ENCODE assay signal across 13 cellular contexts in the genomic region with DNA sequence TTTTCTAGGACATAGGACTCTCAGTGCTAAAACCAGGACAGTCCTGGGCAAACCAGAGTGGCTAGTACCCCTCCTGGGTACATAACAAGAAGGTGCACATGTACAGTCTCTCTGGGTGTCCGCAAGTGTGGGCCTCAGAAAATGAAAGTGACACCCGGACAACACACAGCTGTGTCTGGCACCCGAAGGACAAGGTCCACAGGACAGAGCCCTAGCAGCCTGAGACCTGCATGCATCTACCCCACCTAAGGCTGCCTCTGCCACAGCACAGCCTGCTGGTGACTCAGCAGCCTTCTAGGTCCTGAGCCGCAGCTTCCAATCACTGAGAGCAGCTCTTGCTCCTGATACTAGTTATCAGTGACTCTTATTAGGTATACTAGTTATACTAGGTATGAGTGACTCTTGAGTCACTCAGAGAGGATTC.
DNase-seq lines count a peak whose midpoint lies in the region; ATAC-seq and TF ChIP-seq lines count a peak whose summit lies in the region.
"Had no signal": no experiment of that assay in that cellular context is flagged by ENCODE, and none has a peak within 500 bp of the region (broad histone marks: within the 10 kb centered on the region; RNA-seq: fewer than 3 reads in every experiment).

No MANE protein-coding gene starts in this region.

- H3K27me3 ChIP-seq in HCT116 (ENCODE audit: insufficient read depth, low read length) = no peaks in the 10 kb centered on the region; the same call in 1 of the 2 replicates
- no peaks in the 10 kb centered on the region for H3K27me3 ChIP-seq in SK-N-SH (ENCODE audit: insufficient read depth)
- peaks cover 27% of the 10 kb centered on the region for H3K27me3 ChIP-seq in gastroesophageal sphincter

- TF ChIP-seq RAD21 in HCT116 (IDR thresholded peaks at IDR 0.05; ENCODE audit: low read depth) (peak; percentile 39), SK-N-SH (IDR thresholded peaks at IDR 0.05; ENCODE audit: low read length) (no peak)

- H3K4me3 ChIP-seq in HCT116 (replicated peaks in 1 of 2; ENCODE audit: low read depth in 1 of 2, low read length in 2 of 2) = no peak overlapping the region
- no peak overlapping the region for H3K4me3 ChIP-seq in SK-N-SH (ENCODE audit: low read depth in 2 of 2, low read length in 1 of 2)
- no peak overlapping the region for H3K4me3 ChIP-seq in gastroesophageal sphincter
- H3K4me3 ChIP-seq: HAP-1, spleen had no signal

- no TSS peak for BruUV-seq in HCT116 (replicated peaks; lab: Mats Ljungman, UMichigan)

- intact Hi-C loops in HCT116 (cut with micrococcal nuclease) = no loop called here
- intact Hi-C loops in sciatic nerve (cut with DNase I) = no loop called here

- POLR2A ChIA-PET in HCT116 (lab: Charles Lee) = no interaction called here
- POLR2A ChIA-PET in SK-N-SH (lab: Yijun Ruan, JAX) = no interaction called here

- RAD21 ChIA-PET in HCT116 (lab: Charles Lee; ENCODE audit: low non-redundant PET in 1 of 2, low total read pairs in 2 of 2, uncharacterized antibody in 2 of 2, unreplicated experiment in 2 of 2) = no interaction called here

- H3K4me2 ChIP-seq in HCT116 (ENCODE audit: low read length) = no peak overlapping the region
- no peak overlapping the region for H3K4me2 ChIP-seq in SK-N-SH

- TF ChIP-seq EP300 in SK-N-SH (IDR thresholded peaks at IDR 0.05; ENCODE audit: borderline replicate concordance in 1 of 2, low read depth in 1 of 2, low read length in 1 of 2) = no peak
- TF ChIP-seq EP300 in gastroesophageal sphincter (IDR thresholded peaks at IDR 0.05) = no peak

- WGBS in SK-N-SH (ENCODE audit: low lambda C conversion rate) = 62% methylated on average over 4 of the region's 4 CpGs
- WGBS in gastroesophageal sphincter (ENCODE audit: low coverage in 1 of 2), 2 donors = 69% methylated on average over 3 of the region's 4 CpGs; no CpG with 5 or more reads in 1 of the 2 donors

- no peaks in the 10 kb centered on the region for H3K36me3 ChIP-seq in HCT116 (ENCODE audit: control insufficient read depth in 1 of 2, insufficient read depth in 2 of 2, low read length in 2 of 2)
- no peaks in the 10 kb centered on the region for H3K36me3 ChIP-seq in SK-N-SH (replicated peaks in 1 of 2; ENCODE audit: control insufficient read depth in 1 of 2, insufficient read depth in 2 of 2, low read length in 1 of 2)
- H3K36me3 ChIP-seq in gastroesophageal sphincter = no peaks in the 10 kb centered on the region
- H3K36me3 ChIP-seq: HAP-1, spleen had no signal

- H3K9ac ChIP-seq in HCT116 (ENCODE audit: low read length) (no peak overlapping the region), SK-N-SH (no peak overlapping the region)

- peak; percentile 75 for ATAC-seq in HCT116
- peak; percentile 39 for ATAC-seq in sciatic nerve
- no peak for ATAC-seq in HG03442 (IDR thresholded peaks at IDR 0.05; ENCODE audit: unreplicated experiment)
- ATAC-seq in gastroesophageal sphincter = no peak
- ATAC-seq: activated T-helper 17 cell treated with anti-CD3 and anti-CD28 coated beads, Interleukin-2, amount 50 U/mL, for 72 hours had no signal

- TF ChIP-seq POLR2A in HCT116 (IDR thresholded peaks at IDR 0.05; ENCODE audit: borderline replicate concordance, extremely low read depth, insufficient read depth, insufficient read length) (no peak), gastroesophageal sphincter (IDR thresholded peaks at IDR 0.05) (no peak)

- H4K20me1 ChIP-seq in HCT116 (ENCODE audit: insufficient read depth) = no peaks in the 10 kb centered on the region
- H4K20me1 ChIP-seq in SK-N-SH (ENCODE audit: insufficient read depth) = no peaks in the 10 kb centered on the region

- H3K9me2 ChIP-seq in HCT116 (ENCODE audit: insufficient read depth) = no peaks in the 10 kb centered on the region
- H3K9me2 ChIP-seq in SK-N-SH = no peaks in the 10 kb centered on the region

- CTCF ChIA-PET in HCT116 (lab: Charles Lee) = no interaction called here
- CTCF ChIA-PET in SK-N-SH (lab: Yijun Ruan, JAX) = interaction anchor here (1.7 to 1.8 kb wide), 2 partner anchors 12 to 805 kb away, joined by 3 to 5 read pairs; no protein-coding TSS in a partner anchor

- TF ChIP-seq CTCF in HCT116 (IDR thresholded peaks at IDR 0.05 in 2 of 3, conservative IDR thresholded peaks at IDR 0.05 in 1 of 3; ENCODE audit: borderline replicate concordance in 1 of 3, insufficient read depth in 1 of 3, low read depth in 2 of 3, low read length in 2 of 3) (0 out of 6 replicates have a peak, but pooled peaks have one; percentile 6 to 18 (median 11)), SK-N-SH (IDR thresholded peaks at IDR 0.05) (no peak), gastroesophageal sphincter (IDR thresholded peaks at IDR 0.05) (no peak)

- no peaks in the 10 kb centered on the region for H3K9me3 ChIP-seq in HCT116 (ENCODE audit: control insufficient read depth in 1 of 2, insufficient read depth in 1 of 2, low read depth in 1 of 2, low read length in 2 of 2)
- H3K9me3 ChIP-seq in SK-N-SH = no peaks in the 10 kb centered on the region
- H3K9me3 ChIP-seq in gastroesophageal sphincter = no peaks in the 10 kb centered on the region
- H3K9me3 ChIP-seq: HAP-1, spleen had no signal

- peaks cover 2 to 13% of the 10 kb centered on the region in 2 experiments; a peak in 3 of 4 replicates for H3K4me1 ChIP-seq in HCT116 (ENCODE audit: control insufficient read depth in 1 of 2, insufficient read depth in 2 of 2, low read length in 2 of 2)
- H3K4me1 ChIP-seq in SK-N-SH (ENCODE audit: control insufficient read depth in 1 of 2, insufficient read depth in 2 of 2, low read depth in 1 of 2, low read length in 1 of 2) = no peaks in the 10 kb centered on the region
- no peaks in the 10 kb centered on the region for H3K4me1 ChIP-seq in gastroesophageal sphincter
- H3K4me1 ChIP-seq: HAP-1, spleen had no signal

- H2AFZ ChIP-seq in HCT116 (ENCODE audit: low read depth, low read length, poor library complexity, severe bottlenecking) (no peak overlapping the region), SK-N-SH (ENCODE audit: low read depth) (0 out of 2 replicates have a peak overlapping the region, but pooled peaks have one; percentile 0)

- H3K27ac ChIP-seq in HCT116 (ENCODE audit: low read depth, low read length) (no peak overlapping the region), SK-N-SH (ENCODE audit: low read depth in 2 of 2, low read length in 1 of 2) (no peak overlapping the region), gastroesophageal sphincter (no peak overlapping the region)
- H3K27ac ChIP-seq: spleen had no signal

- H3F3A ChIP-seq in SK-N-SH (replicated peaks; ENCODE audit: insufficient read depth) = no peaks in the 10 kb centered on the region

- H3K79me2 ChIP-seq in HCT116 (ENCODE audit: insufficient read depth, low read length) = no peaks in the 10 kb centered on the region
- no peaks in the 10 kb centered on the region for H3K79me2 ChIP-seq in SK-N-SH (ENCODE audit: insufficient read depth)

- DNase-seq in HCT116 (ENCODE audit: low read depth, low spot score) (no peak), SK-N-SH (no peak), fibroblast of gingiva (ENCODE audit: low read depth) (peak; percentile 13), sciatic nerve (ENCODE audit: low spot score) (no peak)
- DNase-seq in activated CD4-positive, alpha-beta T cell treated with anti-CD3 and anti-CD28 coated beads, Interleukin-2, amount 50 U/mL, for 4 hours = no peak
- DNase-seq: DMS153, hippocampal formation, NCI-H146, spleen had no signal

TF ChIP-seq in HCT116, 20 proteins besides CTCF, POLR2A, EP300 and RAD21:
- TF ChIP-seq EGR1 (IDR thresholded peaks at IDR 0.05; ENCODE audit: low read depth) (no peak), SRF (IDR thresholded peaks at IDR 0.05; ENCODE audit: low read depth) (no peak), ELF1 (IDR thresholded peaks at IDR 0.05; ENCODE audit: borderline replicate concordance, low read depth) (no peak), EZH2phosphoT487 (IDR thresholded peaks at IDR 0.05; ENCODE audit: borderline replicate concordance) (no peak), TCF7L2 (IDR thresholded peaks at IDR 0.05; ENCODE audit: borderline replicate concordance, extremely low read depth, insufficient read depth, insufficient read length) (no peak), ZFX (IDR thresholded peaks at IDR 0.05) (no peak), CBX3 (IDR thresholded peaks at IDR 0.05; ENCODE audit: low read depth) (no peak), FOSL1 (IDR thresholded peaks at IDR 0.05; ENCODE audit: low read depth) (no peak)
- TF ChIP-seq, protein P1, sequence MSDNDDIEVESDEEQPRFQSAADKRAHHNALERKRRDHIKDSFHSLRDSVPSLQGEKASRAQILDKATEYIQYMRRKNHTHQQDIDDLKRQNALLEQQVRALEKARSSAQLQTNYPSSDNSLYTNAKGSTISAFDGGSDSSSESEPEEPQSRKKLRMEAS (IDR thresholded peaks at IDR 0.05) = no peak

TF ChIP-seq in SK-N-SH, 30 proteins besides CTCF, POLR2A, EP300 and RAD21 (continues in another document):
- TF ChIP-seq NFIC (IDR thresholded peaks at IDR 0.05; ENCODE audit: borderline replicate concordance) (no peak), SMC3 (IDR thresholded peaks at IDR 0.05; ENCODE audit: low read depth, low read length) (no peak), EZH2phosphoT487 (IDR thresholded peaks at IDR 0.05; ENCODE audit: borderline replicate concordance, low read depth) (no peak), CHD2 (IDR thresholded peaks at IDR 0.05; ENCODE audit: low read length, partially characterized antibody) (no peak), GATA2 (CRISPR knock-in tag; IDR thresholded peaks at IDR 0.05) (no peak), POLR2AphosphoS5 (IDR thresholded peaks at IDR 0.05; ENCODE audit: low read depth, low read length) (no peak), RXRA (IDR thresholded peaks at IDR 0.05; ENCODE audit: borderline replicate concordance, low read depth) (no peak), YY1 (IDR thresholded peaks at IDR 0.05; ENCODE audit: low read depth) (no peak), SIN3A (IDR thresholded peaks at IDR 0.05; ENCODE audit: borderline replicate concordance, low read depth, low read length) (no peak), GABPA (IDR thresholded peaks at IDR 0.05; ENCODE audit: low read depth) (no peak), TAF1 (IDR thresholded peaks at IDR 0.05; ENCODE audit: borderline replicate concordance, low read depth, low read length) (no peak), FOXJ3 (CRISPR knock-in tag; IDR thresholded peaks at IDR 0.05) (no peak), TEAD4 (IDR thresholded peaks at IDR 0.05; ENCODE audit: borderline replicate concordance, insufficient read depth) (no peak), NRF1 (IDR thresholded peaks at IDR 0.05; ENCODE audit: low read depth, low read length) (no peak), MXI1 (IDR thresholded peaks at IDR 0.05; ENCODE audit: low read depth, low read length) (no peak)
- TF ChIP-seq, protein P1 (IDR thresholded peaks at IDR 0.05; ENCODE audit: low read depth) = no peak

Comparison
In these comparisons a context has a peak if more than half of its experiments do, and no peak if none do; other contexts are left out.
1. ATAC-seq: peak in HCT116 (single experiment) and sciatic nerve (single experiment); none in HG03442 (single experiment) and gastroesophageal sphincter (single experiment).
2. CTCF ChIP-seq: peak in HCT116 (3 of 3); none in SK-N-SH (single experiment) and gastroesophageal sphincter (0 of 4).